Comparison of ENCODE assay signal across 13 cellular contexts in the genomic region with DNA sequence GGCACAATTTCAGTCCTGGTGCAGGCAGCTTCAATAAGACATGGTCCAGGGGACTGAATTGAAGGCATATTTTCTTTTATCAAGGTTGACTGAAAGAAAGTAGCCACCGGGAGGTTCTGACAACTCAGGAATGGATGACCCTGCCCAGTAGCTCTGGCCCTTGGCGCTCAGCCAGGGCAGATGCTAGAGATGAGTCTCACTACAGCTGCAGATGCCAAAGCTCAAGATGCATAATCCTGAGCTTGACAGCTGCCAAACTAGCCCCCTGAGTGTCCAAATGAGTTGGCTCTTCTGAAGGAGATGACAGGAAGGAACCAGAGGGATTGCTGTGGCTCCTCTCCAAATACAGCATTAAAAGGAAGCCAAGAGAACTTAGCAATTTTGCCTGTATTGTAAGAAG.
A peak's percentile ranks its signal among the peaks of the same experiment; 100 is the strongest.
DNase-seq lines count a peak whose midpoint lies in the region; ATAC-seq and TF ChIP-seq lines count a peak whose summit lies in the region.
"Had no signal": no experiment of that assay in that cellular context is flagged by ENCODE, and none has a peak within 500 bp of the region (broad histone marks: within the 10 kb centered on the region; RNA-seq: fewer than 3 reads in every experiment).

No MANE protein-coding gene starts in this region.

- DNase-seq in BE2C (peak; percentile 61), COLO668 (lab: John Stamatoyannopoulos, UW; ENCODE audit: unreplicated experiment) (peak; percentile 53), NCI-H82 (lab: John Stamatoyannopoulos, UW) (peak; percentile 87), adrenal gland (peak; percentile 38 to 67 (median 57)), H4 (ENCODE audit: low spot score) (no peak), NCI-H510A (lab: John Stamatoyannopoulos, UW) (no peak), left lobe of liver (ENCODE audit: low spot score) (no peak)
- DNase-seq: CD8-positive, alpha-beta T cell; DMS153; H9; NCI-H2081; PC-3 had no signal

- H3K36me3 ChIP-seq in BE2C (no peaks in the 10 kb centered on the region), adrenal gland (replicated peaks in 1 of 2) (no peaks in the 10 kb centered on the region)

- H3K9me3 ChIP-seq in BE2C: no peaks in the 10 kb centered on the region
- H3K9me3 ChIP-seq in adrenal gland (replicated peaks in 1 of 3): no peaks in the 10 kb centered on the region

- no peak for ATAC-seq in left lobe of liver
- ATAC-seq: CD8-positive, alpha-beta T cell; PC-3; Right ventricle myocardium inferior had no signal

- no peak overlapping the region for H3K27ac ChIP-seq in adrenal gland

- H3K27me3 ChIP-seq in BE2C (no peaks in the 10 kb centered on the region), adrenal gland (no peaks in the 10 kb centered on the region)

- intact Hi-C loops in adrenal gland (cut with DNase I): no loop called here

- WGBS in adrenal gland, 4 donors: 25 to 48% (median 33%) methylated on average over 2 of the region's 2 CpGs

- H3K4me1 ChIP-seq in BE2C (peaks cover 33% of the 10 kb centered on the region), adrenal gland (replicated peaks in 1 of 2) (peaks cover 0 to 21% of the 10 kb centered on the region in 2 donors)

- TF ChIP-seq CTCF in BE2C (IDR thresholded peaks at IDR 0.05; ENCODE audit: low read depth, low read length) (no peak), adrenal gland (IDR thresholded peaks at IDR 0.05) (no peak)

- no peak for TF ChIP-seq POLR2A in adrenal gland (IDR thresholded peaks at IDR 0.05)

- H3K4me3 ChIP-seq in BE2C (ENCODE audit: low read depth, low read length) (no peak overlapping the region), adrenal gland (no peak overlapping the region)

Comparison
In these comparisons a context has a peak if more than half of its experiments do, and no peak if none do; other contexts are left out.
1. DNase-seq: peak in BE2C (single experiment), COLO668 (single experiment), NCI-H82 (single experiment) and adrenal gland (7 of 7); none in H4 (single experiment), NCI-H510A (single experiment) and left lobe of liver (single experiment).